Comparison of ENCODE assay signal across 1 cellular context in the genomic region with DNA sequence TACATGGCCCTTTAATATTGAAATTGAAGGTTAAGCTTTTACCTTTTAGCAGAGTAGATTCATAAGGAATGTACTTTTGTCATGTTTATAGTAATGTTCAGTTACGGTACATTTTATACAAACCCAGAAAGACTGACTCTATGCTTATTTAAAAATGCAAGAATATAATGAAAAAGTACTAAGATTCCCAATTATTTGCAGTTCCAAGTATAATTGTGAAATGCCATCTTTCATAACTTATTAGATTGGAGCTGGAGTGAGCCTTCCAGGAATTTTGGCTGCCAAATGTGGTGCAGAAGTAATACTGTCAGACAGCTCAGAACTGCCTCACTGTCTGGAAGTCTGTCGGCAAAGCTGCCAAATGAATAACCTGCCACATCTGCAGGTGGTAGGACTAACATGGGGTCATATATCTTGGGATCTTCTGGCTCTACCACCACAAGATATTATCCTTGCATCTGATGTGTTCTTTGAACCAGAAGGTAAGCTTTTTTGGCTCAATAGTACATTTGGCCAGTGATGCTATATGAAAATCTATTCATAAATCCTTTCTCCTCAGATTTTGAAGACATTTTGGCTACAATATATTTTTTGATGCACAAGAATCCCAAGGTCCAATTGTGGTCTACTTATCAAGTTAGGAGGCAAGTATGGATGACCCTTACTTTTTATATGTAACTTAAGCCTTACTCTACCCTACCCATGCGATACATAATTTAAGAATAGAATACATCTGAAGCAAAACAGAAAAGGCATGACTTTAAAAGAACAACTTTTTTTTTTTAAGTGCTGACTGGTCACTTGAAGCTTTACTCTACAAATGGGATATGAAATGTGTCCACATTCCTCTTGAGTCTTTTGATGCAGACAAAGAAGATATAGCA.
TF ChIP-seq lines count a peak whose summit lies in the region.

No MANE protein-coding gene starts in this region.

TF ChIP-seq in GM23338, 12 proteins besides CTCF, POLR2A, EP300 and RAD21:
- TF ChIP-seq POLR2AphosphoS5 (IDR thresholded peaks at IDR 0.05; ENCODE audit: low read depth) (0 out of 2 replicates have a peak, but pooled peaks have one; percentile 9), EZH2phosphoT487 (IDR thresholded peaks at IDR 0.05; ENCODE audit: unreplicated experiment) (no peak)
